In genomic region chr20:48923149-48923718, GRCh38 we compare ENCODE assay signal across 8 cellular contexts. TPM values are rescaled to one million over a fixed set of nuclear protein-coding genes. Genes with fewer than 3 reads are reported as not detected.
A peak's percentile ranks its signal among the peaks of the same experiment; 100 is the strongest.
DNase-seq lines count a peak whose midpoint lies in the region; ATAC-seq and TF ChIP-seq lines count a peak whose summit lies in the region.

No MANE protein-coding gene starts in this region.

- no peak for ATAC-seq in naive thymus-derived CD4-positive, alpha-beta T cell
- ATAC-seq in GM18909 (IDR thresholded peaks at IDR 0.05; ENCODE audit: poor library complexity, unreplicated experiment) (no peak), GM19397 (IDR thresholded peaks at IDR 0.05; ENCODE audit: unreplicated experiment) (no peak), GM18858 (IDR thresholded peaks at IDR 0.05; ENCODE audit: unreplicated experiment) (no peak), HG02798 (IDR thresholded peaks at IDR 0.05; ENCODE audit: poor library complexity, unreplicated experiment) (no peak)

- no peak overlapping the region for H2AFZ ChIP-seq in KMS-11 (ENCODE audit: low read depth)

- no peaks in the 10 kb centered on the region for H3K27me3 ChIP-seq in KMS-11 (ENCODE audit: insufficient read depth, low read depth)
- H3K27me3 ChIP-seq in naive thymus-derived CD4-positive, alpha-beta T cell (ENCODE audit: control insufficient read depth in 2 of 2, insufficient read depth in 2 of 2, low read length in 2 of 2) = no peaks in the 10 kb centered on the region

- H3K4me3 Mint-ChIP-seq in CD14-positive monocyte (peak overlapping the region in 1 of 2 donors; percentile 48), chondrocyte (ENCODE audit: unreplicated experiment) (no peak overlapping the region)
- peak overlapping the region; percentile 10 to 99 (median 58) for H3K4me3 Mint-ChIP-seq in naive thymus-derived CD4-positive, alpha-beta T cell

- H4K20me1 ChIP-seq in KMS-11 (ENCODE audit: insufficient read depth) = no peaks in the 10 kb centered on the region; the same call in 1 of the 2 replicates

- H3K4me3 ChIP-seq in KMS-11 (IDR thresholded peaks at IDR 0.05; ENCODE audit: insufficient read depth, low read depth, low read length) = no peak overlapping the region
- no peak overlapping the region for H3K4me3 ChIP-seq in naive thymus-derived CD4-positive, alpha-beta T cell (ENCODE audit: low read length)

- peak overlapping the region; percentile 39 to 99 (median 93) for H3K27ac Mint-ChIP-seq in CD14-positive monocyte
- H3K27ac Mint-ChIP-seq in chondrocyte (ENCODE audit: unreplicated experiment) = peak overlapping the region; percentile 73
- peak overlapping the region in 7 of 9 donors; percentile 3 to 98 (median 81) for H3K27ac Mint-ChIP-seq in naive thymus-derived CD4-positive, alpha-beta T cell

- H3K36me3 Mint-ChIP-seq in CD14-positive monocyte = peaks cover 1 to 3% of the 10 kb centered on the region in 2 donors
- no peaks in the 10 kb centered on the region for H3K36me3 Mint-ChIP-seq in chondrocyte (ENCODE audit: low read depth)
- H3K36me3 Mint-ChIP-seq in naive thymus-derived CD4-positive, alpha-beta T cell = peaks cover 0 to 6% (median 0%) of the 10 kb centered on the region in 5 donors

- H3K9me3 Mint-ChIP-seq in CD14-positive monocyte (peaks cover 0 to 1% (median 0%) of the 10 kb centered on the region in 7 donors), chondrocyte (ENCODE audit: low read depth) (no peaks in the 10 kb centered on the region)
- H3K9me3 Mint-ChIP-seq in naive thymus-derived CD4-positive, alpha-beta T cell = no peaks in the 10 kb centered on the region

- CTCF ChIA-PET in naive thymus-derived CD4-positive, alpha-beta T cell (lab: Charles Lee) = no interaction called here

- H3K79me2 ChIP-seq in KMS-11 (ENCODE audit: insufficient read depth, low read depth) = peaks cover 60% of the 10 kb centered on the region

- DNase-seq in CD14-positive monocyte (ENCODE audit: low spot score) (no peak), chondrocyte (ENCODE audit: low spot score) (no peak)
- DNase-seq in naive thymus-derived CD4-positive, alpha-beta T cell = no peak

- no peak overlapping the region for H3K9ac ChIP-seq in KMS-11

- POLR2A ChIA-PET in naive thymus-derived CD4-positive, alpha-beta T cell (lab: Charles Lee) = interaction anchor here (0.6 to 1.0 kb wide), 2 partner anchors 293 to 1545 kb away, joined by 3 to 4 read pairs; no protein-coding TSS in a partner anchor

- peaks cover 52% of the 10 kb centered on the region for H3K4me1 ChIP-seq in KMS-11 (ENCODE audit: low read depth, poor library complexity, severe bottlenecking)
- H3K4me1 ChIP-seq in naive thymus-derived CD4-positive, alpha-beta T cell (ENCODE audit: control insufficient read depth in 2 of 2, insufficient read depth in 2 of 2, low read length in 2 of 2) = peaks cover 20 to 21% of the 10 kb centered on the region in 2 donors

- H3K9me3 ChIP-seq in naive thymus-derived CD4-positive, alpha-beta T cell (ENCODE audit: control insufficient read depth in 2 of 3, low read length in 3 of 3) = no peaks in the 10 kb centered on the region

- peak overlapping the region; percentile 85; the same call in 1 of the 2 replicates for H3K27ac ChIP-seq in KMS-11
- peak overlapping the region; percentile 87 for H3K27ac ChIP-seq in naive thymus-derived CD4-positive, alpha-beta T cell (ENCODE audit: low read depth, low read length)

- H3K4me1 Mint-ChIP-seq in CD14-positive monocyte (peaks cover 65% of the 10 kb centered on the region), chondrocyte (ENCODE audit: low read depth) (peaks cover 61% of the 10 kb centered on the region)
- peaks cover 47 to 72% (median 66%) of the 10 kb centered on the region in 7 donors for H3K4me1 Mint-ChIP-seq in naive thymus-derived CD4-positive, alpha-beta T cell

- H3K27me3 Mint-ChIP-seq in CD14-positive monocyte (ENCODE audit: low read depth in 3 of 3) (peaks cover 0 to 1% (median 0%) of the 10 kb centered on the region in 3 donors), chondrocyte (ENCODE audit: low read depth) (no peaks in the 10 kb centered on the region)
- peaks cover 0 to 4% (median 0%) of the 10 kb centered on the region in 5 donors for H3K27me3 Mint-ChIP-seq in naive thymus-derived CD4-positive, alpha-beta T cell

- peak overlapping the region; percentile 85 for H3K4me2 ChIP-seq in KMS-11

- H3K36me3 ChIP-seq in KMS-11 (ENCODE audit: insufficient read depth) = no peaks in the 10 kb centered on the region
- peaks cover 0 to 6% (median 0%) of the 10 kb centered on the region in 3 experiments for H3K36me3 ChIP-seq in naive thymus-derived CD4-positive, alpha-beta T cell (ENCODE audit: control insufficient read depth in 2 of 3, insufficient read depth in 3 of 3, low read length in 3 of 3)

- intact Hi-C loops in CD14-positive monocyte (cut with micrococcal nuclease) = loop anchor here in 1 of 2 donors (2.0 to 10.0 kb wide), 4 partner anchors 14 to 1178 kb away; partner anchors contain the start of gene PREX1
- intact Hi-C loops in naive thymus-derived CD4-positive, alpha-beta T cell (cut with micrococcal nuclease) = loop anchor here (5.0 to 10.0 kb wide), 5 partner anchors 96 to 1012 kb away; partner anchors contain the start of genes DDX27 (in 1 of the 2), PREX1 (in 1 of the 2) and RNF114 (in 1 of the 2)

- no peak for TF ChIP-seq CTCF in CD14-positive monocyte (IDR thresholded peaks at IDR 0.05)
- TF ChIP-seq CTCF in KMS-11 (conservative IDR thresholded peaks at IDR 0.05; ENCODE audit: low read depth, low read length) = no peak
- TF ChIP-seq CTCF in chondrocyte (IDR thresholded peaks at IDR 0.05) = no peak

RNA-seq across cellular contexts. Expression of gene ARFGEF2, which starts 1.7 kb away (rescaled TPM):
- polyA plus RNA-seq in CD14-positive monocyte = 1 to 10 TPM; 4.6 to 5.5 TPM
- total RNA-seq in chondrocyte = 29.2 to 31.8 TPM (median 30.0 TPM) in 3 replicates
- total RNA-seq in naive thymus-derived CD4-positive, alpha-beta T cell = 10 to 100 TPM; 24.2 to 33.5 (median 30.1) TPM
- polyA plus RNA-seq in naive thymus-derived CD4-positive, alpha-beta T cell = 10 to 100 TPM; 10.1 to 12.0 TPM
